In genomic region chr9:18358325-18358724, GRCh38 we compare ENCODE assay signal across 20 cellular contexts.
"Had no signal": no experiment of that assay in that cellular context is flagged by ENCODE, and none has a peak within 500 bp of the region (broad histone marks: within the 10 kb centered on the region; RNA-seq: fewer than 3 reads in every experiment).

No MANE protein-coding gene starts in this region.

- H3K27ac ChIP-seq: sigmoid colon, spleen, upper lobe of left lung had no signal

- H3K9me3 ChIP-seq: sigmoid colon, spleen, upper lobe of left lung had no signal

- H3K27me3 ChIP-seq: sigmoid colon, spleen, upper lobe of left lung had no signal

- DNase-seq: activated CD4-positive, alpha-beta T cell treated with anti-CD3 and anti-CD28 coated beads for 1 hour; activated CD8-positive, alpha-beta memory T cell treated with anti-CD3 and anti-CD28 coated beads for 24 hours; activated CD8-positive, alpha-beta memory T cell treated with anti-CD3 and anti-CD28 coated beads, Interleukin-2, amount 50 U/mL, for 4 hours; activated naive CD8-positive, alpha-beta T cell treated with anti-CD3 and anti-CD28 coated beads for 36 hours; activated T-cell treated with anti-CD3 and anti-CD28 coated beads, Interleukin-2, amount 50 U/mL, for 24 hours; effector CD4-positive, alpha-beta T cell; erythroblast; kidney; midbrain; natural killer cell; retina; sigmoid colon; spleen; stimulated activated CD4-positive, alpha-beta T cell treated with anti-CD3 and anti-CD28 coated beads, Interleukin-4, amount 100 ng/mL, for 24 hours; stimulated activated naive CD8-positive, alpha-beta T cell treated with anti-CD3 and anti-CD28 coated beads, Interleukin-15, Interleukin-2, amounts not matched to agents 100 U/mL and 50 U/mL, for 24 hours; T-helper 2 cell; upper lobe of left lung had no signal

- H3K4me3 ChIP-seq: lung, sigmoid colon, spleen, upper lobe of left lung had no signal

- ATAC-seq: activated T-helper 17 cell treated with anti-CD3 and anti-CD28 coated beads, Interleukin-2, amount 50 U/mL, for 72 hours; left lobe of liver; natural killer cell; stimulated activated naive CD8-positive, alpha-beta T cell treated with anti-CD3 and anti-CD28 coated beads, Interleukin-15, Interleukin-2, amounts not matched to agents 100 U/mL and 50 U/mL, for 24 hours had no signal

- H3K36me3 ChIP-seq: sigmoid colon, spleen, upper lobe of left lung had no signal
